22 cellular contexts compared by ENCODE assay signal in genomic region chr15:68057758-68058157, GRCh38. TPM values are rescaled to one million over a fixed set of nuclear protein-coding genes. Genes with fewer than 3 reads are reported as not detected.
DNase-seq lines count a peak whose midpoint lies in the region; ATAC-seq, FAIRE-seq and TF ChIP-seq lines count a peak whose summit lies in the region.
"Had no signal": no experiment of that assay in that cellular context is flagged by ENCODE, and none has a peak within 500 bp of the region (broad histone marks: within the 10 kb centered on the region; RNA-seq: fewer than 3 reads in every experiment).

No MANE protein-coding gene starts in this region.

- H2AFZ ChIP-seq in Karpas-422 (ENCODE audit: low read length): no peak overlapping the region
- H2AFZ ChIP-seq in neural progenitor cell (replicated peaks): no peak overlapping the region

- H3K27ac Mint-ChIP-seq in effector memory CD8-positive, alpha-beta T cell: peak overlapping the region; percentile 15 to 35
- H3K27ac Mint-ChIP-seq in neural progenitor cell: peak overlapping the region; percentile 7
- H3K27ac Mint-ChIP-seq: activated CD8-positive, alpha-beta T cell treated with anti-CD3 and anti-CD28 coated beads, Interleukin-2, amount 10 ng/mL, durations not matched to agents 7 days and 5 days; HFFc6 had no signal

- DNase-seq in D721Med (ENCODE audit: insufficient read length, low spot score) (peak; percentile 43), Karpas-422 (no peak), neural progenitor cell (ENCODE audit: low spot score) (peak; percentile 68), lower lobe of right lung (no peak), occipital lobe (lab: John Stamatoyannopoulos, UW) (no peak)
- DNase-seq in effector memory CD8-positive, alpha-beta T cell: no peak
- DNase-seq: activated CD8-positive, alpha-beta T cell treated with anti-CD3 and anti-CD28 coated beads, Interleukin-2, amount 10 ng/mL, durations not matched to agents 7 days and 5 days; activated effector memory CD4-positive, alpha-beta T cell treated with Interleukin-2 at 50 U/mL for 16 hours; AML-193; HFFc6; MV-4-11; NCI-H2081 treated with DMSO at 0.1 percent for 48 hours; NCI-H69; sigmoid colon; stimulated activated CD4-positive, alpha-beta T cell treated with anti-CD3 and anti-CD28 coated beads, Interleukin-4, amount 100 ng/mL, for 4 hours had no signal

- H3K9ac ChIP-seq in Karpas-422 (ENCODE audit: low read length) (no peak overlapping the region), neural progenitor cell (no peak overlapping the region)

- no peaks in the 10 kb centered on the region for H3K9me3 ChIP-seq in Karpas-422 (ENCODE audit: low read length)
- no peaks in the 10 kb centered on the region for H3K9me3 ChIP-seq in neural progenitor cell (ENCODE audit: low read depth)
- H3K9me3 ChIP-seq in lower lobe of right lung: no peaks in the 10 kb centered on the region
- H3K9me3 ChIP-seq: ascending aorta, sigmoid colon had no signal

- intact Hi-C loops in lower lobe of right lung (cut with DNase I): loop anchor here (10.0 kb wide), 1 partner anchor 203 kb away; no protein-coding TSS in a partner anchor

- H3K27ac ChIP-seq in Karpas-422 (ENCODE audit: low read length) (no peak overlapping the region), neural progenitor cell (no peak overlapping the region), lower lobe of right lung (no peak overlapping the region)
- H3K27ac ChIP-seq: ascending aorta, epithelial cell of prostate, sigmoid colon had no signal

- H4K20me1 ChIP-seq in Karpas-422 (ENCODE audit: insufficient read depth, low read depth, low read length): peaks cover 44% of the 10 kb centered on the region
- peaks cover 76% of the 10 kb centered on the region for H4K20me1 ChIP-seq in neural progenitor cell (ENCODE audit: low read depth)

- ATAC-seq in effector memory CD8-positive, alpha-beta T cell (replicated peaks): no peak
- ATAC-seq in GM19351 (IDR thresholded peaks at IDR 0.05; ENCODE audit: unreplicated experiment): no peak
- no peak for ATAC-seq in lower lobe of right lung
- ATAC-seq: activated CD8-positive, alpha-beta T cell treated with anti-CD3 and anti-CD28 coated beads, Interleukin-2, amount 10 ng/mL, durations not matched to agents 7 days and 5 days had no signal

- H3K36me3 Mint-ChIP-seq in effector memory CD8-positive, alpha-beta T cell (ENCODE audit: insufficient read depth): peaks cover 43% of the 10 kb centered on the region
- H3K36me3 Mint-ChIP-seq in neural progenitor cell: peaks cover 13% of the 10 kb centered on the region

- peak overlapping the region; percentile 88 for H3K4me2 ChIP-seq in Karpas-422 (ENCODE audit: low read depth, low read length, poor library complexity, severe bottlenecking)
- H3K4me2 ChIP-seq in neural progenitor cell: peak overlapping the region; percentile 91

- H3K9me3 Mint-ChIP-seq in effector memory CD8-positive, alpha-beta T cell: no peaks in the 10 kb centered on the region
- H3K9me3 Mint-ChIP-seq in neural progenitor cell: no peaks in the 10 kb centered on the region
- H3K9me3 Mint-ChIP-seq: HFFc6 had no signal

- H3K27me3 Mint-ChIP-seq in effector memory CD8-positive, alpha-beta T cell: no peaks in the 10 kb centered on the region
- H3K27me3 Mint-ChIP-seq in neural progenitor cell (ENCODE audit: insufficient read depth, low read depth): peaks cover 4% of the 10 kb centered on the region

- H3K4me3 Mint-ChIP-seq in effector memory CD8-positive, alpha-beta T cell: peak overlapping the region in 1 of 2 donors; percentile 47
- H3K4me3 Mint-ChIP-seq in neural progenitor cell: peak overlapping the region; percentile 100
- H3K4me3 Mint-ChIP-seq: activated CD8-positive, alpha-beta T cell treated with anti-CD3 and anti-CD28 coated beads, Interleukin-2, amount 10 ng/mL, durations not matched to agents 7 days and 5 days; HFFc6 had no signal

- TF ChIP-seq CTCF in D721Med (IDR thresholded peaks at IDR 0.05; ENCODE audit: insufficient read depth, missing control alignments): no peak
- TF ChIP-seq CTCF in neural progenitor cell (IDR thresholded peaks at IDR 0.05): no peak
- TF ChIP-seq CTCF in lower lobe of right lung (IDR thresholded peaks at IDR 0.05): no peak

- H3K9me2 ChIP-seq in Karpas-422 (replicated peaks; ENCODE audit: insufficient read depth, low read length): no peaks in the 10 kb centered on the region

- peaks cover 44 to 67% of the 10 kb centered on the region in 2 donors for H3K4me1 Mint-ChIP-seq in effector memory CD8-positive, alpha-beta T cell (ENCODE audit: low read depth in 2 of 2)
- H3K4me1 Mint-ChIP-seq in neural progenitor cell: peaks cover 62% of the 10 kb centered on the region

- peaks cover 51% of the 10 kb centered on the region for H3K4me1 ChIP-seq in Karpas-422 (ENCODE audit: low read length)
- H3K4me1 ChIP-seq in neural progenitor cell: peaks cover 61% of the 10 kb centered on the region
- peaks cover 64% of the 10 kb centered on the region for H3K4me1 ChIP-seq in lower lobe of right lung

- FAIRE-seq in D721Med (lab: Jason Lieb, UNC): peak; percentile 81
- FAIRE-seq: colon, frontal cortex, GM18507 had no signal

- no peaks in the 10 kb centered on the region for H3K27me3 ChIP-seq in Karpas-422 (ENCODE audit: low read length)
- no peaks in the 10 kb centered on the region for H3K27me3 ChIP-seq in neural progenitor cell
- no peaks in the 10 kb centered on the region for H3K27me3 ChIP-seq in lower lobe of right lung (ENCODE audit: low read depth)
- H3K27me3 ChIP-seq: ascending aorta, sigmoid colon had no signal

- H3K4me3 ChIP-seq in Karpas-422 (ENCODE audit: low read length) (no peak overlapping the region), neural progenitor cell (peak overlapping the region; percentile 98), lower lobe of right lung (no peak overlapping the region)
- H3K4me3 ChIP-seq: lung, sigmoid colon had no signal

- H3K79me2 ChIP-seq in Karpas-422 (ENCODE audit: low read length) (peaks cover 86% of the 10 kb centered on the region), neural progenitor cell (ENCODE audit: low read depth) (peaks cover 85% of the 10 kb centered on the region)

- peaks cover 21% of the 10 kb centered on the region for H3F3A ChIP-seq in neural progenitor cell (ENCODE audit: low read depth)

- no peaks in the 10 kb centered on the region for H3K36me3 ChIP-seq in Karpas-422 (ENCODE audit: insufficient read depth, low read length)
- H3K36me3 ChIP-seq in neural progenitor cell: no peaks in the 10 kb centered on the region
- no peaks in the 10 kb centered on the region for H3K36me3 ChIP-seq in lower lobe of right lung
- H3K36me3 ChIP-seq: ascending aorta, sigmoid colon had no signal

RNA-seq across cellular contexts. Expression of gene PIAS1, which starts 3.6 kb away (rescaled TPM):
- total RNA-seq in Karpas-422 (2014; rRNA removed; shearing (Covaris generic); ENCODE audit: low replicate concordance): 33.2 and 106 TPM in 2 replicates
- total RNA-seq in neural progenitor cell (ENCODE audit: low replicate concordance): 34.6 and 48.2 TPM in 2 replicates
- total RNA-seq in lower lobe of right lung: 73.1 TPM
- 24.0 TPM for total RNA-seq in occipital lobe

Comparison
In these comparisons a context has a peak if more than half of its experiments do, and no peak if none do; other contexts are left out.
1. DNase-seq: peak in D721Med (single experiment) and neural progenitor cell (single experiment); none in Karpas-422 (single experiment), effector memory CD8-positive, alpha-beta T cell (0 of 3), lower lobe of right lung (single experiment) and occipital lobe (single experiment).